In the genomic region with DNA sequence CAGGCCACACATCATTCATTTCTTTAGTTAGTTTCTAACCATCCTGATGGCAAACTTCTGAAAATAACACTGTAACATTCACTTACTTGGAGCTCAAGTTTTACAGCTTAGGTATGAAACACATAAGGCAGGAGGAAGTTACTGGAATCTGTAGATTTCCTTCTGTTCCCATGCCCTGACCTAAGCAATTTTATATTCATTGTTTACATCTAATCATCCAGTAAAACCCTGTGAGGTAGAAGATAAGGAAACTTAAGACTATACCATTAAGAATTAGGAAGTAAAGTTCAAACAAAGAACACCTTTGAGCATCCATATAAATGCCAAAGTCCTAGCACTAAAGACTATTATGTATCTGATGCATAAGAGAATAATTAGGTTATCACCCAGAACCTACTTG, we compare ENCODE assay signal across 1 cellular context.
TF ChIP-seq lines count a peak whose summit lies in the region.

No MANE protein-coding gene starts in this region.

TF ChIP-seq in HEK293, 187 proteins besides CTCF, POLR2A, EP300 and RAD21 (continued from another document):
- TF ChIP-seq, protein P1, sequence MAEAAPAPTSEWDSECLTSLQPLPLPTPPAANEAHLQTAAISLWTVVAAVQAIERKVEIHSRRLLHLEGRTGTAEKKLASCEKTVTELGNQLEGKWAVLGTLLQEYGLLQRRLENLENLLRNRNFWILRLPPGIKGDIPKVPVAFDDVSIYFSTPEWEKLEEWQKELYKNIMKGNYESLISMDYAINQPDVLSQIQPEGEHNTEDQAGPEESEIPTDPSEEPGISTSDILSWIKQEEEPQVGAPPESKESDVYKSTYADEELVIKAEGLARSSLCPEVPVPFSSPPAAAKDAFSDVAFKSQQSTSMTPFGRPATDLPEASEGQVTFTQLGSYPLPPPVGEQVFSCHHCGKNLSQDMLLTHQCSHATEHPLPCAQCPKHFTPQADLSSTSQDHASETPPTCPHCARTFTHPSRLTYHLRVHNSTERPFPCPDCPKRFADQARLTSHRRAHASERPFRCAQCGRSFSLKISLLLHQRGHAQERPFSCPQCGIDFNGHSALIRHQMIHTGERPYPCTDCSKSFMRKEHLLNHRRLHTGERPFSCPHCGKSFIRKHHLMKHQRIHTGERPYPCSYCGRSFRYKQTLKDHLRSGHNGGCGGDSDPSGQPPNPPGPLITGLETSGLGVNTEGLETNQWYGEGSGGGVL (tag by site-specific recombination; IDR thresholded peaks at IDR 0.05), result no peak
- TF ChIP-seq ZNF221 (tag by site-specific recombination; IDR thresholded peaks at IDR 0.05; ENCODE audit: borderline replicate concordance) (no peak), ZNF23 (tag by site-specific recombination; IDR thresholded peaks at IDR 0.05; ENCODE audit: borderline replicate concordance) (no peak), ZNF530 (tag by site-specific recombination; IDR thresholded peaks at IDR 0.05; ENCODE audit: low read depth) (no peak), ZNF701 (tag by site-specific recombination; IDR thresholded peaks at IDR 0.05) (no peak), GFI1B (tag by site-specific recombination; IDR thresholded peaks at IDR 0.05) (no peak), ZNF391 (tag by site-specific recombination; IDR thresholded peaks at IDR 0.05; ENCODE audit: borderline replicate concordance, low read depth) (no peak), TCF7L2 (IDR thresholded peaks at IDR 0.05; ENCODE audit: borderline replicate concordance, low read depth, low read length) (peak; percentile 28; the same call in 1 of the 2 replicates)
- TF ChIP-seq, protein P2, sequence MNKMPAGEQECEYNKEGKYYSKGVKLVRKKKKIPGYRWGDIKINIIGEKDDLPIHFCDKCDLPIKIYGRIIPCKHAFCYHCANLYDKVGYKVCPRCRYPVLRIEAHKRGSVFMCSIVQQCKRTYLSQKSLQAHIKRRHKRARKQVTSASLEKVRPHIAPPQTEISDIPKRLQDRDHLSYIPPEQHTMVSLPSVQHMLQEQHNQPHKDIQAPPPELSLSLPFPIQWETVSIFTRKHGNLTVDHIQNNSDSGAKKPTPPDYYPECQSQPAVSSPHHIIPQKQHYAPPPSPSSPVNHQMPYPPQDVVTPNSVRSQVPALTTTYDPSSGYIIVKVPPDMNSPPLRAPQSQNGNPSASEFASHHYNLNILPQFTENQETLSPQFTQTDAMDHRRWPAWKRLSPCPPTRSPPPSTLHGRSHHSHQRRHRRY (tag by site-specific recombination; IDR thresholded peaks at IDR 0.05), result no peak
TF ChIP-seq in HEK293: peak in this region for 3.
